Comparison of ENCODE assay signal across 8 cellular contexts in the genomic region with DNA sequence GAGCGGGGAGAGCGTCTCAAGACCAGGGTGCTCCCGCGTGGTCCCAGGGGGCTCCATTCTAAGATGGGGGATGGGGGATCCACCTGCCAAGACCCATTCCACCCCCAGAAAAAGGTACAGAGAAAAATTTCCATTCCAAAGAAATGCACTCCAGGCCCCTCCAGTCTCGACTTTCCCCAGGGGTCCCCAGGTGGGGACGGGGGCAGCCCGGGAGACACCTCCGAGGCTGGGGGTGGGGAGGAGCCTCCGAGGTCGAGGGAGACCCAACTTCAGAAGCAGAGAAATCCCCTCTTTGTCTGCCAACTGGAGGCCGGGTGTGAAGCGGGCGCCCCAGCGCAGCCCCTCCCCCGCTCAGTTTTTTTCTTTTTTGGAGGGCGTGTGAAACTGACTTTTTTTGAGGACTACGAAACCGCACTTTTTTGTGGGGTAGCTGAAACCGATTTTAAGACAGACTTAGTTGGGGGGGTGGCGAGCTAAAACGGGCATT. TPM values are rescaled to one million over a fixed set of nuclear protein-coding genes. Genes with fewer than 3 reads are reported as not detected.
DNase-seq lines count a peak whose midpoint lies in the region; ATAC-seq and TF ChIP-seq lines count a peak whose summit lies in the region.

No MANE protein-coding gene starts in this region.

- H3K27ac ChIP-seq in KOPT-K1 (ENCODE audit: low read depth, low read length, poor library complexity, severe bottlenecking) (peak overlapping the region; percentile 96), psoas muscle (peak overlapping the region; percentile 23)

- peak; percentile 24 for DNase-seq in BE2C
- peak; percentile 74 for DNase-seq in activated CD8-positive, alpha-beta memory T cell treated with anti-CD3 and anti-CD28 coated beads, Interleukin-2, amount 50 U/mL, for 4 hours
- DNase-seq in fibroblast of gingiva (ENCODE audit: low read depth): peak; percentile 8
- DNase-seq in psoas muscle: no peak
- DNase-seq in NCI-H510A treated with DMSO at 0.1 percent for 48 hours (lab: John Stamatoyannopoulos, UW): no peak
- DNase-seq in DMS53 treated with DMSO at 0.1 percent for 48 hours (lab: John Stamatoyannopoulos, UW; ENCODE audit: unreplicated experiment): no peak

- H3K9me3 ChIP-seq in BE2C: no peaks in the 10 kb centered on the region
- H3K9me3 ChIP-seq in KOPT-K1 (ENCODE audit: insufficient read depth, low read length, poor library complexity, severe bottlenecking): no peaks in the 10 kb centered on the region
- H3K9me3 ChIP-seq in psoas muscle: no peaks in the 10 kb centered on the region

- H3K36me3 ChIP-seq in BE2C: peaks cover 36% of the 10 kb centered on the region
- H3K36me3 ChIP-seq in KOPT-K1 (ENCODE audit: insufficient read depth, low read length): peaks cover 42% of the 10 kb centered on the region
- peaks cover 0 to 21% of the 10 kb centered on the region in 2 donors for H3K36me3 ChIP-seq in psoas muscle (ENCODE audit: insufficient read depth in 1 of 2, low read depth in 1 of 2)

- ATAC-seq in psoas muscle (no peak), HG03571 (IDR thresholded peaks at IDR 0.05; ENCODE audit: unreplicated experiment) (no peak)

- H3K27me3 ChIP-seq in BE2C: no peaks in the 10 kb centered on the region
- no peaks in the 10 kb centered on the region for H3K27me3 ChIP-seq in psoas muscle (ENCODE audit: insufficient read depth in 3 of 3, low read length in 2 of 3)

- intact Hi-C loops in psoas muscle (cut with DNase I): no loop called here

- peak overlapping the region; percentile 72 for H3K4me3 ChIP-seq in BE2C (ENCODE audit: low read depth, low read length)
- H3K4me3 ChIP-seq in psoas muscle: peak overlapping the region; percentile 90

- TF ChIP-seq CTCF in BE2C (IDR thresholded peaks at IDR 0.05; ENCODE audit: low read depth, low read length) (no peak), psoas muscle (IDR thresholded peaks at IDR 0.05) (no peak)

- WGBS in psoas muscle, 3 donors: 11 to 19% (median 11%) methylated on average over 20 to 21 of the region's 21 CpGs

- H3K4me1 ChIP-seq in BE2C (no peaks in the 10 kb centered on the region), psoas muscle (peaks cover 12% of the 10 kb centered on the region)

RNA-seq across cellular contexts. Expression of a gene that starts 1.3 kb away (rescaled TPM):
- 120 TPM for polyA plus RNA-seq in BE2C (2012; ENCODE audit: insufficient read depth, insufficient read length, low read depth)
- 10 to 100 TPM; 20.1 to 26.7 (median 23.0) TPM for total RNA-seq in psoas muscle
- 10 to 100 TPM; 24.6 to 33.8 (median 31.2) TPM for polyA plus RNA-seq in psoas muscle

RNA-seq across cellular contexts. Expression of a gene that starts 45.8 kb away (rescaled TPM):
- 445 TPM for polyA plus RNA-seq in BE2C (2012; ENCODE audit: insufficient read depth, insufficient read length, low read depth)
- total RNA-seq in psoas muscle: 100 to 1,000 TPM; 408 to 534 (median 501) TPM
- polyA plus RNA-seq in psoas muscle: 100 to 1,000 TPM; 320 to 337 (median 334) TPM

RNA-seq across cellular contexts. Expression of a gene that starts 58.4 kb away (rescaled TPM):
- 84.3 TPM for polyA plus RNA-seq in BE2C (2012; ENCODE audit: insufficient read depth, insufficient read length, low read depth)
- total RNA-seq in psoas muscle: 10 to 100 TPM; 44.1 to 83.6 (median 62.8) TPM
- polyA plus RNA-seq in psoas muscle: 100 to 1,000 TPM in 2 of 3 donors, 10 to 100 TPM in 1; 83.6 to 137 (median 119) TPM

Comparison
In these comparisons a context has a peak if more than half of its experiments do, and no peak if none do; other contexts are left out.
1. DNase-seq: peak in BE2C (single experiment), activated CD8-positive, alpha-beta memory T cell treated with anti-CD3 and anti-CD28 coated beads, Interleukin-2, amount 50 U/mL, for 4 hours (single experiment) and fibroblast of gingiva (single experiment); none in psoas muscle (0 of 2), NCI-H510A treated with DMSO at 0.1 percent for 48 hours (single experiment) and DMS53 treated with DMSO at 0.1 percent for 48 hours (single experiment).